17 cellular contexts compared by ENCODE assay signal in the genomic region with DNA sequence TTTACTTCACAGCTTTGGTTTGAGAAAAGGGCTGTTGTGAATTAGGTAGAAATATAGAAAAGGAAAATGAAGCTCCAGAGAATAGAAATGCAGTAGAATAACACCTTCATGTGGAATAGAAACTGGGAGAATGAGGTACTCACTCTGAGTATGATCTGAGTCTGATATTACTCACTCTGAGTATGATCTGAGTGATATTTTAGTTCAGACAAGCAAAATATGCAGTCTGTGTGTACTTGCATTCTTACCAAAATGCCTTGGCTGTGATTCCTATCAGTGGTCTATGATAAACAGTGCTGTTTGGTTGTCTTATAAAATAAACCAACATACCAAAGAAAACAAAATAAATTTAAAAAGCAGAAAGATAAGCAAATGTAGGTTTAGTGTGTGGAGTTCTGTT.
DNase-seq lines count a peak whose midpoint lies in the region; TF ChIP-seq lines count a peak whose summit lies in the region.
"Had no signal": no experiment of that assay in that cellular context is flagged by ENCODE, and none has a peak within 500 bp of the region (broad histone marks: within the 10 kb centered on the region; RNA-seq: fewer than 3 reads in every experiment).

No MANE protein-coding gene starts in this region.

- DNase-seq in GM23248: peak; percentile 60
- no peak for DNase-seq in SK-N-SH
- peak; percentile 4 for DNase-seq in fibroblast of peridontal ligament (ENCODE audit: extremely low read depth)
- DNase-seq in AG20443 (ENCODE audit: low spot score): no peak
- no peak for DNase-seq in thyroid gland
- no peak for DNase-seq in NCI-H526 treated with DMSO at 0.1 percent for 48 hours (lab: John Stamatoyannopoulos, UW)
- no peak for DNase-seq in activated CD4-positive, alpha-beta T cell treated with anti-CD3 and anti-CD28 coated beads for 48 hours
- DNase-seq: activated CD4-positive, alpha-beta T cell treated with anti-CD3 and anti-CD28 coated beads, Interleukin-2, amount 50 U/mL, for 48 hours; activated naive CD4-positive, alpha-beta T cell treated with anti-CD3 and anti-CD28 coated beads, Interleukin-2, amount 10 ng/mL, durations not matched to agents 7 days and 5 days; activated T-cell treated with anti-CD3 and anti-CD28 coated beads, Interleukin-2, amount 50 U/mL, for 1 hour; hippocampal formation; NCI-H2227 treated with DMSO at 0.1 percent for 48 hours; T-helper 1 cell had no signal

- H3F3A ChIP-seq in GM23248 (ENCODE audit: insufficient read depth) (peaks cover 41% of the 10 kb centered on the region), SK-N-SH (replicated peaks; ENCODE audit: insufficient read depth) (peaks cover 14% of the 10 kb centered on the region)

- in situ Hi-C loops in GM23248 (cut with MboI): no loop called here

- H3K9me2 ChIP-seq in GM23248 (ENCODE audit: insufficient read depth) (no peaks in the 10 kb centered on the region), SK-N-SH (no peaks in the 10 kb centered on the region)

- H3K27ac ChIP-seq in GM23248 (no peak overlapping the region), SK-N-SH (ENCODE audit: low read depth in 2 of 2, low read length in 1 of 2) (peak overlapping the region in 1 of 2 experiments; percentile 50; a peak in 3 of 4 replicates), thyroid gland (no peak overlapping the region)
- H3K27ac ChIP-seq: BLaER1 treated with 17β-estradiol and CSF1 and Interleukin-3, amounts not matched to agents 10 nM and 100 nM; cardiac muscle cell; prostate gland; VCaP had no signal

- CTCF ChIA-PET in SK-N-SH (lab: Yijun Ruan, JAX): no interaction called here

- no peaks in the 10 kb centered on the region for H3K9me3 ChIP-seq in GM23248 (ENCODE audit: low read depth)
- H3K9me3 ChIP-seq in SK-N-SH: no peaks in the 10 kb centered on the region
- H3K9me3 ChIP-seq in thyroid gland: no peaks in the 10 kb centered on the region
- H3K9me3 ChIP-seq: BLaER1 treated with 17β-estradiol and CSF1 and Interleukin-3, amounts not matched to agents 10 nM and 100 nM; prostate gland had no signal

- TF ChIP-seq POLR2A in thyroid gland (IDR thresholded peaks at IDR 0.05): no peak

- H3K79me2 ChIP-seq in GM23248 (ENCODE audit: insufficient read depth) (no peaks in the 10 kb centered on the region), SK-N-SH (ENCODE audit: insufficient read depth) (no peaks in the 10 kb centered on the region)

- TF ChIP-seq EP300 in SK-N-SH (IDR thresholded peaks at IDR 0.05; ENCODE audit: borderline replicate concordance in 1 of 2, low read depth in 1 of 2, low read length in 1 of 2): no peak

- H3K27me3 ChIP-seq in GM23248 (replicated peaks; ENCODE audit: insufficient read depth) (no peaks in the 10 kb centered on the region), SK-N-SH (ENCODE audit: insufficient read depth) (no peaks in the 10 kb centered on the region), thyroid gland (no peaks in the 10 kb centered on the region)
- H3K27me3 ChIP-seq: BLaER1 treated with 17β-estradiol and CSF1 and Interleukin-3, amounts not matched to agents 10 nM and 100 nM; cardiac muscle cell had no signal

- H3K4me2 ChIP-seq in GM23248 (ENCODE audit: unreplicated experiment) (peak overlapping the region; percentile 17), SK-N-SH (no peak overlapping the region)
- H3K4me2 ChIP-seq: BLaER1 treated with 17β-estradiol and CSF1 and Interleukin-3, amounts not matched to agents 10 nM and 100 nM had no signal

- no peak overlapping the region for H3K9ac ChIP-seq in GM23248
- no peak overlapping the region for H3K9ac ChIP-seq in SK-N-SH
- H3K9ac ChIP-seq: BLaER1 treated with 17β-estradiol and CSF1 and Interleukin-3, amounts not matched to agents 10 nM and 100 nM had no signal

- H3K4me3 ChIP-seq in GM23248 (no peak overlapping the region), SK-N-SH (ENCODE audit: low read depth in 2 of 2, low read length in 1 of 2) (no peak overlapping the region), thyroid gland (replicated peaks in 1 of 3) (no peak overlapping the region)
- H3K4me3 ChIP-seq: BLaER1 treated with 17β-estradiol and CSF1 and Interleukin-3, amounts not matched to agents 10 nM and 100 nM; cardiac muscle cell; prostate gland had no signal

- peaks cover 40% of the 10 kb centered on the region for H3K4me1 ChIP-seq in GM23248 (ENCODE audit: insufficient read depth)
- H3K4me1 ChIP-seq in SK-N-SH (ENCODE audit: control insufficient read depth in 1 of 2, insufficient read depth in 2 of 2, low read depth in 1 of 2, low read length in 1 of 2): no peaks in the 10 kb centered on the region
- no peaks in the 10 kb centered on the region for H3K4me1 ChIP-seq in thyroid gland
- H3K4me1 ChIP-seq: prostate gland had no signal

- no peaks in the 10 kb centered on the region for H3K36me3 ChIP-seq in GM23248 (ENCODE audit: low read depth)
- H3K36me3 ChIP-seq in SK-N-SH (replicated peaks in 1 of 2; ENCODE audit: control insufficient read depth in 1 of 2, insufficient read depth in 2 of 2, low read length in 1 of 2): no peaks in the 10 kb centered on the region
- H3K36me3 ChIP-seq in thyroid gland: no peaks in the 10 kb centered on the region
- H3K36me3 ChIP-seq: BLaER1 treated with 17β-estradiol and CSF1 and Interleukin-3, amounts not matched to agents 10 nM and 100 nM; cardiac muscle cell; prostate gland had no signal

- no peak for TF ChIP-seq RAD21 in SK-N-SH (IDR thresholded peaks at IDR 0.05; ENCODE audit: low read length)

- POLR2A ChIA-PET in SK-N-SH (lab: Yijun Ruan, JAX): no interaction called here

- no peak overlapping the region for H2AFZ ChIP-seq in GM23248
- H2AFZ ChIP-seq in SK-N-SH (ENCODE audit: low read depth): no peak overlapping the region

- intact Hi-C loops in thyroid gland (cut with DNase I): no loop called here

- H4K20me1 ChIP-seq in GM23248 (ENCODE audit: insufficient read depth) (no peaks in the 10 kb centered on the region), SK-N-SH (ENCODE audit: insufficient read depth) (no peaks in the 10 kb centered on the region)
- H4K20me1 ChIP-seq: BLaER1 treated with 17β-estradiol and CSF1 and Interleukin-3, amounts not matched to agents 10 nM and 100 nM had no signal

- TF ChIP-seq CTCF in SK-N-SH (IDR thresholded peaks at IDR 0.05) (no peak), thyroid gland (IDR thresholded peaks at IDR 0.05) (no peak)

TF ChIP-seq in SK-N-SH, 30 proteins besides CTCF, POLR2A, EP300 and RAD21:
- TF ChIP-seq EZH2phosphoT487 (IDR thresholded peaks at IDR 0.05; ENCODE audit: borderline replicate concordance, low read depth): no peak
- TF ChIP-seq FOSL2 (IDR thresholded peaks at IDR 0.05; ENCODE audit: borderline replicate concordance, low read depth): peak; percentile 15; the same call in 1 of the 2 replicates
- 0 out of 2 replicates have a peak, but pooled peaks have one; percentile 25 for TF ChIP-seq NFIC (IDR thresholded peaks at IDR 0.05; ENCODE audit: borderline replicate concordance)
- 0 out of 2 replicates have a peak, but pooled peaks have one; percentile 15 for TF ChIP-seq TEAD4 (IDR thresholded peaks at IDR 0.05; ENCODE audit: borderline replicate concordance, insufficient read depth)
- no peak for TF ChIP-seq FOXM1 (IDR thresholded peaks at IDR 0.05; ENCODE audit: low read depth)
- TF ChIP-seq, protein P1, sequence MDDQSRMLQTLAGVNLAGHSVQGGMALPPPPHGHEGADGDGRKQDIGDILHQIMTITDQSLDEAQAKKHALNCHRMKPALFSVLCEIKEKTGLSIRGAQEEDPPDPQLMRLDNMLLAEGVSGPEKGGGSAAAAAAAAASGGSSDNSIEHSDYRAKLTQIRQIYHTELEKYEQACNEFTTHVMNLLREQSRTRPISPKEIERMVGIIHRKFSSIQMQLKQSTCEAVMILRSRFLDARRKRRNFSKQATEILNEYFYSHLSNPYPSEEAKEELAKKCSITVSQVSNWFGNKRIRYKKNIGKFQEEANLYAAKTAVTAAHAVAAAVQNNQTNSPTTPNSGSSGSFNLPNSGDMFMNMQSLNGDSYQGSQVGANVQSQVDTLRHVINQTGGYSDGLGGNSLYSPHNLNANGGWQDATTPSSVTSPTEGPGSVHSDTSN (IDR thresholded peaks at IDR 0.05): peak; percentile 23; the same call in 1 of the 2 replicates
- 0 out of 2 replicates have a peak, but pooled peaks have one; percentile 8 for TF ChIP-seq JUND (IDR thresholded peaks at IDR 0.05)

Comparison
In these comparisons a context has a peak if more than half of its experiments do, and no peak if none do; other contexts are left out.
1. DNase-seq: peak in GM23248 (single experiment) and fibroblast of peridontal ligament (single experiment); none in SK-N-SH (single experiment), AG20443 (single experiment), thyroid gland (0 of 2), NCI-H526 treated with DMSO at 0.1 percent for 48 hours (single experiment) and activated CD4-positive, alpha-beta T cell treated with anti-CD3 and anti-CD28 coated beads for 48 hours (single experiment).